8 cellular contexts compared by ENCODE assay signal in the genomic region with DNA sequence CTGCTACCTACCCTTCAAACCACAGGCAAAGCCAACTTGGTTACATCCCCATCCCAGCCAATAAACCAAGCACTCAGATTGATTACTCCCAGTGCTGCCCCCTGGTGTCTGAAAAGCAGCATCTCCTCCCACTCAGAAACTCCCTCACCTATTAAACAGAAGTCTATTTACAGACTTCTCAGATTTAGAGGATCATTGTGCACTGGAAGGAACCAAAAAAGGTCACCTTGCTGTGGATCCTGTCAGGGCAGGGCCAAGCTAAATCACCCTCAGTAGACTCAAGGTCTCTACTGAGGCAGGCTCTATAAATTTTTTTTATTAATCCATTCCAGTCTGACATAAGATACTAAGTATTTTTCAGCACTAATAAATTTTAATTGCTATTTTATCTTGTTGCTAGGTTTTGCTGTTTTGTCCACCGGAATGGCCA. TPM values are rescaled to one million over a fixed set of nuclear protein-coding genes. Genes with fewer than 3 reads are reported as not detected.
DNase-seq lines count a peak whose midpoint lies in the region; ATAC-seq and TF ChIP-seq lines count a peak whose summit lies in the region.

No MANE protein-coding gene starts in this region.

- no peaks in the 10 kb centered on the region for H3K4me1 Mint-ChIP-seq in naive B cell

- H3K27ac ChIP-seq in OCI-LY7 (ENCODE audit: low read depth, low read length, poor library complexity, severe bottlenecking) (no peak overlapping the region), esophagus muscularis mucosa (replicated peaks in 1 of 4) (peak overlapping the region in 2 of 4 donors; percentile 3 to 71)

- no TSS peak for BruUV-seq in OCI-LY7 (replicated peaks; lab: Mats Ljungman, UMichigan)

- CTCF ChIA-PET in OCI-LY7 (lab: Charles Lee; ENCODE audit: unreplicated experiment), result no interaction called here

- intact Hi-C loops in OCI-LY7 (cut with micrococcal nuclease; ENCODE audit: unreplicated experiment), result loop anchor here (1.0 kb wide), 2 partner anchors 86 to 90 kb away; no protein-coding TSS in a partner anchor
- intact Hi-C loops in esophagus muscularis mucosa (cut with DNase I), result loop anchor here (1.0 kb wide), 1 partner anchor 86 kb away; no protein-coding TSS in a partner anchor

- no peak for TF ChIP-seq EP300 in esophagus muscularis mucosa (IDR thresholded peaks at IDR 0.05)

- H3K4me2 ChIP-seq in OCI-LY7 (ENCODE audit: low read length), result no peak overlapping the region

- H3K27me3 ChIP-seq in esophagus muscularis mucosa, result no peaks in the 10 kb centered on the region

- ATAC-seq in naive B cell (ENCODE audit: low read depth in 2 of 2) (peak; percentile 48 to 67), GM19035 (IDR thresholded peaks at IDR 0.05; ENCODE audit: unreplicated experiment) (no peak)

- no peaks in the 10 kb centered on the region for H4K20me1 ChIP-seq in OCI-LY7 (ENCODE audit: insufficient read depth, low read length)

- H2AFZ ChIP-seq in OCI-LY7 (ENCODE audit: low read length), result no peak overlapping the region

- H3K4me1 ChIP-seq in OCI-LY7 (ENCODE audit: insufficient read depth, low read length, poor library complexity, severe bottlenecking) (no peaks in the 10 kb centered on the region), esophagus muscularis mucosa (peaks cover 0 to 19% (median 9%) of the 10 kb centered on the region in 4 donors)

- H3K79me2 ChIP-seq in OCI-LY7 (ENCODE audit: insufficient read depth, low read depth, low read length), result no peaks in the 10 kb centered on the region

- H3K9me2 ChIP-seq in OCI-LY7 (ENCODE audit: insufficient read depth, low read length), result no peaks in the 10 kb centered on the region

- peak; percentile 68 for DNase-seq in COLO829 (ENCODE audit: low spot score)
- DNase-seq in Jurkat, Clone E6-1 (ENCODE audit: low read depth, low spot score), result peak; percentile 66
- DNase-seq in OCI-LY7 (ENCODE audit: low spot score), result peak; percentile 77
- DNase-seq in activated T-cell treated with anti-CD3 and anti-CD28 coated beads for 1 hour (ENCODE audit: low read depth), result peak; percentile 56
- no peak for DNase-seq in esophagus muscularis mucosa (ENCODE audit: extremely low spot score)
- peak; percentile 60 for DNase-seq in naive B cell
- DNase-seq in stimulated activated CD8-positive, alpha-beta memory T cell treated with anti-CD3 and anti-CD28 coated beads, Interleukin-7, amount 100 ng/mL, for 1 hour (ENCODE audit: low read depth in 2 of 2), result peak; percentile 37 to 40

- no peak overlapping the region for H3K4me3 Mint-ChIP-seq in naive B cell

- POLR2A ChIA-PET in OCI-LY7 (lab: Charles Lee), result no interaction called here

- H3K9me3 ChIP-seq in OCI-LY7 (ENCODE audit: low read length) (no peaks in the 10 kb centered on the region), esophagus muscularis mucosa (no peaks in the 10 kb centered on the region)

- no peaks in the 10 kb centered on the region for H3K27me3 Mint-ChIP-seq in naive B cell

- no peak overlapping the region for H3K27ac Mint-ChIP-seq in naive B cell

- TF ChIP-seq CTCF in OCI-LY7 (conservative IDR thresholded peaks at IDR 0.05; ENCODE audit: low read length) (peak; percentile 96), esophagus muscularis mucosa (IDR thresholded peaks at IDR 0.05) (peak; percentile 90 to 92 (median 91))

- no peak overlapping the region for H3K4me3 ChIP-seq in Jurkat, Clone E6-1 (ENCODE audit: low read length)
- H3K4me3 ChIP-seq in OCI-LY7 (ENCODE audit: low read depth, low read length, poor library complexity, severe bottlenecking) (no peak overlapping the region), esophagus muscularis mucosa (no peak overlapping the region)

- WGBS in esophagus muscularis mucosa, result 48% methylated on average over 1 of the region's 1 CpG

- H3K36me3 ChIP-seq in OCI-LY7 (ENCODE audit: insufficient read depth, low read length), result peaks cover 96% of the 10 kb centered on the region
- H3K36me3 ChIP-seq in esophagus muscularis mucosa, result peaks cover 38 to 93% (median 89%) of the 10 kb centered on the region in 4 donors

- no peaks in the 10 kb centered on the region for H3K9me3 Mint-ChIP-seq in naive B cell

- no peak for TF ChIP-seq POLR2A in esophagus muscularis mucosa (IDR thresholded peaks at IDR 0.05; ENCODE audit: low read depth)

- peaks cover 23 to 28% of the 10 kb centered on the region in 2 donors for H3K36me3 Mint-ChIP-seq in naive B cell

RNA-seq across cellular contexts. Expression of a gene that starts 17.6 kb away (rescaled TPM):
- not detected for polyA plus RNA-seq in Jurkat, Clone E6-1 (2012; ENCODE audit: insufficient read depth, insufficient read length)
- total RNA-seq in OCI-LY7 (2014; rRNA removed; shearing (Covaris generic)), result not detected in 2 replicates
- total RNA-seq in OCI-LY7 (2022) (not detected in 2 replicates), esophagus muscularis mucosa (1 to 10 TPM; 3.3 to 7.4 (median 4.9) TPM)
- polyA plus RNA-seq in naive B cell (ENCODE audit: low read depth in 6 of 6), result not detected

RNA-seq across cellular contexts. Expression of a gene that starts 34.0 kb away (rescaled TPM):
- polyA plus RNA-seq in Jurkat, Clone E6-1 (2012; ENCODE audit: insufficient read depth, insufficient read length), result 155 TPM
- 73.5 and 91.4 TPM in 2 replicates for total RNA-seq in OCI-LY7 (2014; rRNA removed; shearing (Covaris generic))
- total RNA-seq in OCI-LY7 (2022) (133 and 148 TPM in 2 replicates), esophagus muscularis mucosa (10 to 100 TPM; 46.0 to 49.7 (median 48.3) TPM)
- polyA plus RNA-seq in naive B cell (ENCODE audit: low read depth in 6 of 6), result 10 to 100 TPM; 45.4 to 92.7 (median 66.5) TPM

RNA-seq across cellular contexts. Expression of a gene that starts 35.2 kb away (rescaled TPM):
- 17.2 TPM for polyA plus RNA-seq in Jurkat, Clone E6-1 (2012; ENCODE audit: insufficient read depth, insufficient read length)
- total RNA-seq in OCI-LY7 (2014; rRNA removed; shearing (Covaris generic)), result 14.2 and 21.1 TPM in 2 replicates
- total RNA-seq in OCI-LY7 (2022) (19.5 and 20.6 TPM in 2 replicates), esophagus muscularis mucosa (10 to 100 TPM; 26.5 to 61.9 (median 37.4) TPM)
- polyA plus RNA-seq in naive B cell (ENCODE audit: low read depth in 6 of 6), result not detected

RNA-seq across cellular contexts. Expression of a gene that starts 50.1 kb away (rescaled TPM):
- not detected for polyA plus RNA-seq in Jurkat, Clone E6-1 (2012; ENCODE audit: insufficient read depth, insufficient read length)
- total RNA-seq in OCI-LY7 (2014; rRNA removed; shearing (Covaris generic)), result 0.51 TPM in 1 of 2 replicates, not detected in the other
- total RNA-seq in OCI-LY7 (2022) (not detected in 2 replicates), esophagus muscularis mucosa (1 to 10 TPM in 2 of 4 donors, not detected in 2; 1.2 to 2.8 TPM)
- polyA plus RNA-seq in naive B cell (ENCODE audit: low read depth in 6 of 6), result under 1 TPM in 5 of 6 donors, not detected in 1; 0.30 to 0.83 (median 0.66) TPM

Comparison
In these comparisons a context has a peak if more than half of its experiments do, and no peak if none do; other contexts are left out.
1. RNA of a gene that starts 17.6 kb away (total RNA-seq): 3.3 to 7.4 TPM in esophagus muscularis mucosa; not detected in OCI-LY7; every median in the first group is over 4 times any median in the second.